1 cellular context compared by ENCODE assay signal in genomic region chr15:52208306-52208946, GRCh38.
A peak's percentile ranks its signal among the peaks of the same experiment; 100 is the strongest.
TF ChIP-seq lines count a peak whose summit lies in the region.

No MANE protein-coding gene starts in this region.

TF ChIP-seq in H1, 55 proteins besides CTCF, POLR2A, EP300 and RAD21 (continued from another document):
- 0 out of 2 replicates have a peak, but pooled peaks have one; percentile 17 for TF ChIP-seq YY1 (IDR thresholded peaks at IDR 0.05; ENCODE audit: low read depth, low read length)
- no peak for TF ChIP-seq MAX (IDR thresholded peaks at IDR 0.05)
- TF ChIP-seq NANOG (IDR thresholded peaks at IDR 0.05; ENCODE audit: insufficient read depth, low read depth, low read length, poor library complexity, severe bottlenecking) = peak; percentile 12
- 0 out of 4 replicates have a peak, but pooled peaks have one; percentile 50 to 61 for TF ChIP-seq SIN3A (conservative IDR thresholded peaks at IDR 0.05 in 1 of 2, IDR thresholded peaks at IDR 0.05 in 1 of 2; ENCODE audit: low read depth in 1 of 2, low read length in 2 of 2)
- no peak for TF ChIP-seq SAP30 (IDR thresholded peaks at IDR 0.05; ENCODE audit: insufficient read depth, insufficient replicate concordance, low read length)
